ENCODE assay signal across 1 cellular context in genomic region chrX:24085133-24085532, GRCh38.
TF ChIP-seq lines count a peak whose summit lies in the region.

No MANE protein-coding gene starts in this region.

TF ChIP-seq in K562, 482 proteins besides CTCF, POLR2A, EP300 and RAD21 (continued from another document):
- TF ChIP-seq HBP1 (CRISPR knock-in tag; IDR thresholded peaks at IDR 0.05) (no peak), TEAD1 (CRISPR knock-in tag; IDR thresholded peaks at IDR 0.05) (no peak), CBX2 (IDR thresholded peaks at IDR 0.05; ENCODE audit: insufficient read depth, low read length, poor library complexity, severe bottlenecking) (no peak), ZNF740 (CRISPR knock-in tag; IDR thresholded peaks at IDR 0.05) (no peak), ZNF740 (tag; IDR thresholded peaks at IDR 0.05) (no peak)
